Comparison of ENCODE assay signal across 14 cellular contexts in genomic region chr5:168765220-168766037, GRCh38.
DNase-seq lines count a peak whose midpoint lies in the region; ATAC-seq, FAIRE-seq and TF ChIP-seq lines count a peak whose summit lies in the region.
"Had no signal": no experiment of that assay in that cellular context is flagged by ENCODE, and none has a peak within 500 bp of the region (broad histone marks: within the 10 kb centered on the region; RNA-seq: fewer than 3 reads in every experiment).

No MANE protein-coding gene starts in this region.

- H3K9me3 ChIP-seq in K562 (replicated peaks; ENCODE audit: control insufficient read depth, insufficient read depth, low read depth, low read length) (no peaks in the 10 kb centered on the region), mesenchymal stem cell (ENCODE audit: control insufficient read depth, low read length) (peaks cover 8% of the 10 kb centered on the region)
- H3K9me3 ChIP-seq: gastrocnemius medialis had no signal

- TF ChIP-seq EP300 in K562 (IDR thresholded peaks at IDR 0.05; ENCODE audit: low read length), result no peak

- H3K4me2 ChIP-seq in K562 (ENCODE audit: insufficient read depth, low read length) (no peak overlapping the region), mesenchymal stem cell (ENCODE audit: low read length, poor library complexity, severe bottlenecking) (no peak overlapping the region)

- CTCF ChIA-PET in K562 (lab: Yijun Ruan, JAX; ENCODE audit: low intra/inter-chr PET ratio), result no interaction called here

- H2AFZ ChIP-seq in K562 (ENCODE audit: low read depth, low read length) (no peak overlapping the region), mesenchymal stem cell (ENCODE audit: low read depth, low read length) (no peak overlapping the region)

- H4K8ac ChIP-seq in mesenchymal stem cell (ENCODE audit: low read length), result no peak overlapping the region

- WGBS in K562 (ENCODE audit: insufficient coverage, low coverage, missing lambda C conversion rate), result 3% methylated on average over 18 of the region's 18 CpGs
- WGBS in mesenchymal stem cell, result 81% methylated on average over 14 of the region's 18 CpGs

- no peak overlapping the region for H3K23ac ChIP-seq in mesenchymal stem cell (ENCODE audit: low read length in 2 of 2)

- TF ChIP-seq RAD21 in K562 (CRISPR knock-in tag; conservative IDR thresholded peaks at IDR 0.05 in 1 of 2, IDR thresholded peaks at IDR 0.05 in 1 of 2), result no peak

- H3K9ac ChIP-seq in K562 (ENCODE audit: insufficient read depth in 1 of 2, low read depth in 2 of 2, low read length in 2 of 2) (no peak overlapping the region), mesenchymal stem cell (ENCODE audit: low read length) (peak overlapping the region; percentile 53)

- POLR2A ChIA-PET in K562 (lab: Yijun Ruan, JAX), result interaction anchor here (0.7 kb wide), 2 partner anchors 8 to 397 kb away, joined by 3 read pairs; no protein-coding TSS in a partner anchor

- H4K20me1 ChIP-seq in K562 (replicated peaks; ENCODE audit: control insufficient read depth, insufficient read depth, low read length), result no peaks in the 10 kb centered on the region

- H2BK15ac ChIP-seq in mesenchymal stem cell (ENCODE audit: low read depth, poor library complexity, severe bottlenecking), result no peak overlapping the region

- no peak overlapping the region for H3K4ac ChIP-seq in mesenchymal stem cell (ENCODE audit: low read depth in 1 of 2, low read length in 2 of 2)

- H3K36me3 ChIP-seq in K562 (ENCODE audit: control insufficient read depth, insufficient read depth, low read length) (no peaks in the 10 kb centered on the region), mesenchymal stem cell (ENCODE audit: control insufficient read depth in 1 of 2, insufficient read depth in 2 of 2, low read depth in 1 of 2, low read length in 2 of 2) (peaks cover 0 to 81% of the 10 kb centered on the region in 2 experiments)
- H3K36me3 ChIP-seq: gastrocnemius medialis, left lung had no signal

- no peak overlapping the region for H2BK12ac ChIP-seq in mesenchymal stem cell (ENCODE audit: low read length in 2 of 2)

- intact Hi-C loops in K562 (cut with micrococcal nuclease), result no loop called here

- no peak overlapping the region for H2BK5ac ChIP-seq in mesenchymal stem cell (ENCODE audit: low read depth, low read length, poor library complexity, severe bottlenecking)

- H2BK120ac ChIP-seq in mesenchymal stem cell (ENCODE audit: low read depth, low read length), result no peak overlapping the region

- no TSS peak for BruUV-seq in K562 (replicated peaks; lab: Mats Ljungman, UMichigan)

- H3K79me2 ChIP-seq in K562 (ENCODE audit: control insufficient read depth, insufficient read depth, low read length), result no peaks in the 10 kb centered on the region

- in situ Hi-C loops in K562 (cut with MboI), result no loop called here

- no peaks in the 10 kb centered on the region for H3K79me1 ChIP-seq in mesenchymal stem cell (replicated peaks; ENCODE audit: low read length, poor library complexity, severe bottlenecking)

- no peaks in the 10 kb centered on the region for H3K9me1 ChIP-seq in K562 (ENCODE audit: control insufficient read depth, insufficient read depth, low read length)

- no peak for TF ChIP-seq CTCF in K562 (IDR thresholded peaks at IDR 0.05 in 2 of 3, conservative IDR thresholded peaks at IDR 0.05 in 1 of 3; ENCODE audit: insufficient read depth in 2 of 3, low read depth in 1 of 3, low read length in 3 of 3)

- H3K4me1 ChIP-seq in K562 (replicated peaks in 1 of 2; ENCODE audit: control insufficient read depth in 2 of 2, insufficient read depth in 2 of 2, low read length in 2 of 2) (no peaks in the 10 kb centered on the region; a peak in 1 of 5 replicates), mesenchymal stem cell (ENCODE audit: control insufficient read depth, insufficient read depth, low read depth, low read length) (no peaks in the 10 kb centered on the region)
- H3K4me1 ChIP-seq: gastrocnemius medialis, left lung had no signal

- DNase-seq in AG08395 (ENCODE audit: low spot score), result peak; percentile 70
- DNase-seq in NCI-H1105 (lab: John Stamatoyannopoulos, UW), result peak; percentile 9
- DNase-seq in K562 (ENCODE audit: extremely low read depth in 1 of 4, low spot score in 3 of 4), result no peak
- DNase-seq in mesenchymal stem cell, result peak; percentile 7
- DNase-seq in NCI-H1930 (lab: John Stamatoyannopoulos, UW), result no peak
- DNase-seq in NOMO-1 treated with dmso at 0.1 percent for 144 hours (lab: John Stamatoyannopoulos, UW; ENCODE audit: unreplicated experiment), result no peak
- no peak for DNase-seq in KG1 (lab: John Stamatoyannopoulos, UW)
- DNase-seq: activated naive CD8-positive, alpha-beta T cell treated with anti-CD3 and anti-CD28 coated beads for 36 hours; EL; gastrocnemius medialis; left lung; NCI-H446 treated with DMSO at 0.1 percent for 48 hours had no signal

- H3K4me3 ChIP-seq in K562 (no peak overlapping the region), mesenchymal stem cell (ENCODE audit: insufficient read depth in 1 of 2, low read depth in 1 of 2, low read length in 2 of 2) (peak overlapping the region in 1 of 2 experiments; percentile 38)
- H3K4me3 ChIP-seq: dorsolateral prefrontal cortex, gastrocnemius medialis, left lung had no signal

- no peak overlapping the region for H4K91ac ChIP-seq in mesenchymal stem cell (ENCODE audit: low read length)

- H3K14ac ChIP-seq in mesenchymal stem cell (ENCODE audit: low read length in 2 of 2), result no peak overlapping the region

- no peak overlapping the region for H2AK5ac ChIP-seq in mesenchymal stem cell (ENCODE audit: low read length, severe bottlenecking)

- no peak for TF ChIP-seq POLR2A in K562 (conservative IDR thresholded peaks at IDR 0.05)

- H3K18ac ChIP-seq in mesenchymal stem cell (ENCODE audit: low read depth in 1 of 2, low read length in 2 of 2), result no peak overlapping the region

- ATAC-seq in K562, result no peak
- ATAC-seq in HG03097 (IDR thresholded peaks at IDR 0.05; ENCODE audit: low FRiP score, unreplicated experiment), result no peak
- ATAC-seq: left lung had no signal

- H3K27ac ChIP-seq in K562 (ENCODE audit: extremely low read depth, low read depth, low read length), result no peak overlapping the region
- no peak overlapping the region for H3K27ac ChIP-seq in mesenchymal stem cell (ENCODE audit: low read length, poor library complexity, severe bottlenecking)
- H3K27ac ChIP-seq: gastrocnemius medialis, left lung had no signal

- H3K27me3 ChIP-seq in K562 (ENCODE audit: control insufficient read depth in 2 of 2, insufficient read depth in 2 of 2, low read length in 2 of 2) (peaks cover 8 to 39% of the 10 kb centered on the region in 2 experiments), mesenchymal stem cell (ENCODE audit: control insufficient read depth in 1 of 2, insufficient read depth in 1 of 2, low read length in 2 of 2) (peaks cover 0 to 4% of the 10 kb centered on the region in 2 experiments)
- H3K27me3 ChIP-seq: gastrocnemius medialis had no signal

- no peak for FAIRE-seq in K562 (lab: Jason Lieb, UNC)

TF ChIP-seq in K562, 482 proteins besides CTCF, POLR2A, EP300 and RAD21 (continues in another document):
- TF ChIP-seq PHF8 (IDR thresholded peaks at IDR 0.05; ENCODE audit: borderline replicate concordance, low read length) (no peak), ATF3 (IDR thresholded peaks at IDR 0.05) (peak; percentile 16; the same call in 1 of the 2 replicates), ATF3 (CRISPR knock-in tag; conservative IDR thresholded peaks at IDR 0.05) (no peak), ZNF143 (CRISPR knock-in tag; IDR thresholded peaks at IDR 0.05) (no peak), ZNF609 (CRISPR knock-in tag; IDR thresholded peaks at IDR 0.05; ENCODE audit: borderline replicate concordance) (no peak), HNRNPUL1 (IDR thresholded peaks at IDR 0.05; ENCODE audit: low read length) (no peak)

Comparison
In these comparisons a context has a peak if more than half of its experiments do, and no peak if none do; other contexts are left out.
1. DNase-seq: peak in AG08395 (single experiment), NCI-H1105 (single experiment) and mesenchymal stem cell (single experiment); none in K562 (0 of 4), NCI-H1930 (0 of 2), NOMO-1 treated with dmso at 0.1 percent for 144 hours (single experiment) and KG1 (single experiment).